ENCODE assay signal across 12 cellular contexts in genomic region chr22:41435560-41435959, GRCh38. TPM values are rescaled to one million over a fixed set of nuclear protein-coding genes. Genes with fewer than 3 reads are reported as not detected.
DNase-seq lines count a peak whose midpoint lies in the region; ATAC-seq and TF ChIP-seq lines count a peak whose summit lies in the region.
"Had no signal": no experiment of that assay in that cellular context is flagged by ENCODE, and none has a peak within 500 bp of the region (broad histone marks: within the 10 kb centered on the region; RNA-seq: fewer than 3 reads in every experiment).

No MANE protein-coding gene starts in this region.

- H3K27ac Mint-ChIP-seq in Calu3 (ENCODE audit: unreplicated experiment), result peak overlapping the region; percentile 6
- H3K27ac Mint-ChIP-seq in neural crest cell (ENCODE audit: unreplicated experiment), result no peak overlapping the region

- intact Hi-C loops in Calu3 (cut with micrococcal nuclease; ENCODE audit: unreplicated experiment) (no loop called here), left colon (cut with DNase I, micrococcal nuclease) (no loop called here)

- H3K36me3 Mint-ChIP-seq in Calu3 (ENCODE audit: insufficient read depth, unreplicated experiment), result peaks cover 57% of the 10 kb centered on the region
- peaks cover 21% of the 10 kb centered on the region for H3K36me3 Mint-ChIP-seq in neural crest cell (ENCODE audit: low read depth)

- no peak for ATAC-seq in left colon
- ATAC-seq: WTC11 had no signal

- H3K4me1 Mint-ChIP-seq in Calu3 (ENCODE audit: low read depth, unreplicated experiment), result no peaks in the 10 kb centered on the region
- H3K4me1 Mint-ChIP-seq in neural crest cell, result peaks cover 5% of the 10 kb centered on the region
- H3K4me1 Mint-ChIP-seq: WTC11 had no signal

- H3K27me3 Mint-ChIP-seq in Calu3 (ENCODE audit: unreplicated experiment) (no peaks in the 10 kb centered on the region), neural crest cell (ENCODE audit: low read depth) (no peaks in the 10 kb centered on the region)

- H3K9me3 Mint-ChIP-seq in Calu3 (ENCODE audit: low read depth, unreplicated experiment) (no peaks in the 10 kb centered on the region), neural crest cell (no peaks in the 10 kb centered on the region)
- H3K9me3 Mint-ChIP-seq: WTC11 had no signal

- H3K27ac ChIP-seq in cingulate gyrus (ENCODE audit: low read depth, low read length), result peak overlapping the region; percentile 77
- H3K27ac ChIP-seq: neutrophil had no signal

- DNase-seq in AG08396 (ENCODE audit: low spot score), result peak; percentile 1
- DNase-seq in Calu3, result no peak
- DNase-seq in neural crest cell (ENCODE audit: low read depth, low spot score), result no peak
- DNase-seq in stimulated activated CD4-positive, alpha-beta T cell treated with anti-CD3 and anti-CD28 coated beads, Interleukin-2, amount 100 ng/mL, for 24 hours, result no peak
- DNase-seq in NCI-H1694 (lab: John Stamatoyannopoulos, UW), result no peak
- no peak for DNase-seq in NCI-H1436 (lab: John Stamatoyannopoulos, UW)
- no peak for DNase-seq in left colon
- DNase-seq: activated naive CD4-positive, alpha-beta T cell; midbrain had no signal

- H3K4me3 Mint-ChIP-seq in Calu3 (ENCODE audit: low read depth, unreplicated experiment), result no peak overlapping the region
- H3K4me3 Mint-ChIP-seq in neural crest cell, result peak overlapping the region; percentile 61
- H3K4me3 Mint-ChIP-seq: WTC11 had no signal

- TF ChIP-seq CTCF in Calu3 (IDR thresholded peaks at IDR 0.05; ENCODE audit: unreplicated experiment) (no peak), neural crest cell (conservative IDR thresholded peaks at IDR 0.05) (no peak)

- CTCF ChIA-PET in Calu3 (lab: Charles Lee), result no interaction called here

- no TSS peak for BruUV-seq in Calu3 (replicated peaks; lab: Mats Ljungman, UMichigan)

RNA-seq across cellular contexts. Expression of gene TOB2, which starts 11.0 kb away (rescaled TPM):
- total RNA-seq in Calu3 (2022) (57.3 and 64.1 TPM in 2 replicates), neural crest cell (47.7 and 50.8 TPM in 2 replicates), left colon (10 to 100 TPM; 57.5 to 66.7 TPM)

RNA-seq across cellular contexts. Expression of gene PHF5A, which starts 32.9 kb away (rescaled TPM):
- 53.3 and 68.5 TPM in 2 replicates for total RNA-seq in Calu3 (2022)
- total RNA-seq in neural crest cell, result 81.8 and 88.9 TPM in 2 replicates
- 10 to 100 TPM; 32.1 to 35.3 TPM for total RNA-seq in left colon

RNA-seq across cellular contexts. Expression of gene ACO2, which starts 33.4 kb away (rescaled TPM):
- total RNA-seq in Calu3 (2022) (94.0 and 94.5 TPM in 2 replicates), neural crest cell (71.6 and 80.6 TPM in 2 replicates), left colon (100 to 1,000 TPM; 271 to 289 TPM)

RNA-seq across cellular contexts. Expression of gene TEF, which starts 53.8 kb away (rescaled TPM):
- total RNA-seq in Calu3 (2022) (4.6 and 6.3 TPM in 2 replicates), neural crest cell (9.3 and 13.6 TPM in 2 replicates), left colon (10 to 100 TPM; 19.6 to 30.9 TPM)
